Comparison of ENCODE assay signal across 17 cellular contexts in genomic region chr16:23957287-23957686, GRCh38.
A peak's percentile ranks its signal among the peaks of the same experiment; 100 is the strongest.
DNase-seq lines count a peak whose midpoint lies in the region; ATAC-seq and TF ChIP-seq lines count a peak whose summit lies in the region.
"Had no signal": no experiment of that assay in that cellular context is flagged by ENCODE, and none has a peak within 500 bp of the region (broad histone marks: within the 10 kb centered on the region; RNA-seq: fewer than 3 reads in every experiment).

No MANE protein-coding gene starts in this region.

- DNase-seq in activated CD4-positive, alpha-beta memory T cell treated with anti-CD3 and anti-CD28 coated beads for 36 hours: no peak
- DNase-seq in activated CD4-positive, alpha-beta memory T cell treated with anti-CD3 and anti-CD28 coated beads, Interleukin-2, amount 10 ng/mL, durations not matched to agents 7 days and 5 days: no peak
- no peak for DNase-seq in CD8-positive, alpha-beta T cell
- no peak for DNase-seq in activated naive CD8-positive, alpha-beta T cell treated with anti-CD3 and anti-CD28 coated beads for 36 hours
- DNase-seq in NCI-H128 (lab: John Stamatoyannopoulos, UW; ENCODE audit: unreplicated experiment) (no peak), foreskin fibroblast (no peak)
- DNase-seq in stimulated activated effector memory CD8-positive, alpha-beta T cell treated with anti-CD3 and anti-CD28 coated beads, Interleukin-12 subunit alpha, Interleukin-12 subunit beta, amount 100 ng/mL, for 72 hours (ENCODE audit: low spot score in 2 of 2): no peak
- DNase-seq: 8988T, GF-D8, HCEC 1CT, IMR-90, NCI-H146, NCI-H2227 treated with DMSO at 0.1 percent for 48 hours, NCI-H526 treated with DMSO at 0.1 percent for 48 hours, PC-3 had no signal

- no peaks in the 10 kb centered on the region for H3K27me3 Mint-ChIP-seq in activated CD4-positive, alpha-beta memory T cell treated with anti-CD3 and anti-CD28 coated beads for 36 hours
- no peaks in the 10 kb centered on the region for H3K27me3 Mint-ChIP-seq in activated CD4-positive, alpha-beta memory T cell treated with anti-CD3 and anti-CD28 coated beads, Interleukin-2, amount 10 ng/mL, durations not matched to agents 7 days and 5 days
- H3K27me3 Mint-ChIP-seq in CD8-positive, alpha-beta T cell (ENCODE audit: low read depth): no peaks in the 10 kb centered on the region
- no peaks in the 10 kb centered on the region for H3K27me3 Mint-ChIP-seq in activated naive CD8-positive, alpha-beta T cell treated with anti-CD3 and anti-CD28 coated beads for 36 hours

- no peak overlapping the region for H3K4me3 ChIP-seq in CD8-positive, alpha-beta T cell (ENCODE audit: low read depth, low read length)
- H3K4me3 ChIP-seq in neutrophil (ENCODE audit: low read depth in 1 of 2, low read length in 1 of 2): no peak overlapping the region
- H3K4me3 ChIP-seq in foreskin fibroblast (ENCODE audit: low read depth in 1 of 2, low read length in 2 of 2): no peak overlapping the region

- no peaks in the 10 kb centered on the region for H3K36me3 Mint-ChIP-seq in activated CD4-positive, alpha-beta memory T cell treated with anti-CD3 and anti-CD28 coated beads for 36 hours
- H3K36me3 Mint-ChIP-seq in activated CD4-positive, alpha-beta memory T cell treated with anti-CD3 and anti-CD28 coated beads, Interleukin-2, amount 10 ng/mL, durations not matched to agents 7 days and 5 days (ENCODE audit: low read depth): peaks cover 12% of the 10 kb centered on the region
- H3K36me3 Mint-ChIP-seq in CD8-positive, alpha-beta T cell: no peaks in the 10 kb centered on the region
- H3K36me3 Mint-ChIP-seq in activated naive CD8-positive, alpha-beta T cell treated with anti-CD3 and anti-CD28 coated beads for 36 hours: peaks cover 38% of the 10 kb centered on the region
- H3K36me3 Mint-ChIP-seq in stimulated activated effector memory CD8-positive, alpha-beta T cell treated with anti-CD3 and anti-CD28 coated beads, Interleukin-12 subunit alpha, Interleukin-12 subunit beta, amount 100 ng/mL, for 72 hours: peaks cover 11% of the 10 kb centered on the region

- H3K4me1 ChIP-seq in CD8-positive, alpha-beta T cell (ENCODE audit: insufficient read depth, low read length): peaks cover 61% of the 10 kb centered on the region
- H3K4me1 ChIP-seq in neutrophil (ENCODE audit: control insufficient read depth in 1 of 2, insufficient read depth in 1 of 2, low read depth in 1 of 2, low read length in 1 of 2): peaks cover 40 to 44% of the 10 kb centered on the region in 2 experiments

- intact Hi-C loops in activated CD4-positive, alpha-beta memory T cell treated with anti-CD3 and anti-CD28 coated beads for 36 hours (cut with micrococcal nuclease): no loop called here
- intact Hi-C loops in CD8-positive, alpha-beta T cell (cut with DNase I, micrococcal nuclease): loop anchor here in 1 of 2 experiments (5.0 kb wide), 1 partner anchor 35 kb away; no protein-coding TSS in a partner anchor

- peak overlapping the region; percentile 32 for H3K27ac Mint-ChIP-seq in activated CD4-positive, alpha-beta memory T cell treated with anti-CD3 and anti-CD28 coated beads for 36 hours
- H3K27ac Mint-ChIP-seq in activated CD4-positive, alpha-beta memory T cell treated with anti-CD3 and anti-CD28 coated beads, Interleukin-2, amount 10 ng/mL, durations not matched to agents 7 days and 5 days: no peak overlapping the region
- H3K27ac Mint-ChIP-seq in CD8-positive, alpha-beta T cell: peak overlapping the region; percentile 69
- H3K27ac Mint-ChIP-seq in activated naive CD8-positive, alpha-beta T cell treated with anti-CD3 and anti-CD28 coated beads for 36 hours: peak overlapping the region; percentile 73
- H3K27ac Mint-ChIP-seq in stimulated activated effector memory CD8-positive, alpha-beta T cell treated with anti-CD3 and anti-CD28 coated beads, Interleukin-12 subunit alpha, Interleukin-12 subunit beta, amount 100 ng/mL, for 72 hours: no peak overlapping the region

- H3K4me3 Mint-ChIP-seq in activated CD4-positive, alpha-beta memory T cell treated with anti-CD3 and anti-CD28 coated beads for 36 hours: no peak overlapping the region
- no peak overlapping the region for H3K4me3 Mint-ChIP-seq in activated CD4-positive, alpha-beta memory T cell treated with anti-CD3 and anti-CD28 coated beads, Interleukin-2, amount 10 ng/mL, durations not matched to agents 7 days and 5 days
- no peak overlapping the region for H3K4me3 Mint-ChIP-seq in CD8-positive, alpha-beta T cell
- no peak overlapping the region for H3K4me3 Mint-ChIP-seq in activated naive CD8-positive, alpha-beta T cell treated with anti-CD3 and anti-CD28 coated beads for 36 hours
- no peak overlapping the region for H3K4me3 Mint-ChIP-seq in stimulated activated effector memory CD8-positive, alpha-beta T cell treated with anti-CD3 and anti-CD28 coated beads, Interleukin-12 subunit alpha, Interleukin-12 subunit beta, amount 100 ng/mL, for 72 hours

- no peaks in the 10 kb centered on the region for H3K9me3 ChIP-seq in CD8-positive, alpha-beta T cell (ENCODE audit: low read length)
- H3K9me3 ChIP-seq in neutrophil: no peaks in the 10 kb centered on the region

- no peak overlapping the region for H3K27ac ChIP-seq in CD8-positive, alpha-beta T cell (ENCODE audit: low read depth, low read length)
- H3K27ac ChIP-seq in neutrophil: peak overlapping the region; percentile 1
- H3K27ac ChIP-seq: C4-2B had no signal

- POLR2A ChIA-PET in activated CD4-positive, alpha-beta memory T cell treated with anti-CD3 and anti-CD28 coated beads for 36 hours (lab: Charles Lee): interaction anchor here (1.4 kb wide), 1 partner anchor 13 kb away, joined by 3 read pairs; no protein-coding TSS in a partner anchor
- POLR2A ChIA-PET in activated CD4-positive, alpha-beta memory T cell treated with anti-CD3 and anti-CD28 coated beads, Interleukin-2, amount 10 ng/mL, durations not matched to agents 7 days and 5 days (lab: Charles Lee): no interaction called here
- POLR2A ChIA-PET in CD8-positive, alpha-beta T cell (lab: Charles Lee): interaction anchor here (0.7 to 1.4 kb wide), 3 partner anchors 9 to 20 kb away, joined by 3 to 4 read pairs (median 4); no protein-coding TSS in a partner anchor

- no peak for ATAC-seq in CD8-positive, alpha-beta T cell
- ATAC-seq in stimulated activated effector memory CD8-positive, alpha-beta T cell treated with anti-CD3 and anti-CD28 coated beads, Interleukin-12 subunit alpha, Interleukin-12 subunit beta, amount 100 ng/mL, for 72 hours: no peak
- ATAC-seq: PC-3 had no signal

- CTCF ChIA-PET in activated CD4-positive, alpha-beta memory T cell treated with anti-CD3 and anti-CD28 coated beads for 36 hours (lab: Charles Lee): no interaction called here
- CTCF ChIA-PET in activated CD4-positive, alpha-beta memory T cell treated with anti-CD3 and anti-CD28 coated beads, Interleukin-2, amount 10 ng/mL, durations not matched to agents 7 days and 5 days (lab: Charles Lee): interaction anchor here (1.2 kb wide), 1 partner anchor 155 kb away, joined by 7 read pairs; no protein-coding TSS in a partner anchor
- CTCF ChIA-PET in CD8-positive, alpha-beta T cell (lab: Charles Lee): interaction anchor here (0.7 to 1.5 kb wide), 4 partner anchors 56 to 80 kb away, joined by 3 to 5 read pairs (median 4); no protein-coding TSS in a partner anchor

- H3K9me3 Mint-ChIP-seq in activated CD4-positive, alpha-beta memory T cell treated with anti-CD3 and anti-CD28 coated beads for 36 hours: no peaks in the 10 kb centered on the region
- H3K9me3 Mint-ChIP-seq in activated CD4-positive, alpha-beta memory T cell treated with anti-CD3 and anti-CD28 coated beads, Interleukin-2, amount 10 ng/mL, durations not matched to agents 7 days and 5 days: no peaks in the 10 kb centered on the region
- no peaks in the 10 kb centered on the region for H3K9me3 Mint-ChIP-seq in CD8-positive, alpha-beta T cell
- H3K9me3 Mint-ChIP-seq in activated naive CD8-positive, alpha-beta T cell treated with anti-CD3 and anti-CD28 coated beads for 36 hours: no peaks in the 10 kb centered on the region
- no peaks in the 10 kb centered on the region for H3K9me3 Mint-ChIP-seq in stimulated activated effector memory CD8-positive, alpha-beta T cell treated with anti-CD3 and anti-CD28 coated beads, Interleukin-12 subunit alpha, Interleukin-12 subunit beta, amount 100 ng/mL, for 72 hours

- no peaks in the 10 kb centered on the region for H3K36me3 ChIP-seq in CD8-positive, alpha-beta T cell (ENCODE audit: insufficient read depth, low read length)
- H3K36me3 ChIP-seq in neutrophil: peaks cover 3% of the 10 kb centered on the region

- no peak for TF ChIP-seq CTCF in CD8-positive, alpha-beta T cell (IDR thresholded peaks at IDR 0.05)
- TF ChIP-seq CTCF in neutrophil (IDR thresholded peaks at IDR 0.05) (no peak), foreskin fibroblast (IDR thresholded peaks at IDR 0.05; ENCODE audit: low read depth, low read length) (no peak)

- no peaks in the 10 kb centered on the region for H3K27me3 ChIP-seq in CD8-positive, alpha-beta T cell (ENCODE audit: insufficient read depth, low read length)
- no peaks in the 10 kb centered on the region for H3K27me3 ChIP-seq in neutrophil

- H3K4me1 Mint-ChIP-seq in activated CD4-positive, alpha-beta memory T cell treated with anti-CD3 and anti-CD28 coated beads for 36 hours (ENCODE audit: low read depth): peaks cover 78% of the 10 kb centered on the region
- peaks cover 52% of the 10 kb centered on the region for H3K4me1 Mint-ChIP-seq in activated CD4-positive, alpha-beta memory T cell treated with anti-CD3 and anti-CD28 coated beads, Interleukin-2, amount 10 ng/mL, durations not matched to agents 7 days and 5 days
- H3K4me1 Mint-ChIP-seq in CD8-positive, alpha-beta T cell (ENCODE audit: low read depth): peaks cover 86% of the 10 kb centered on the region
- peaks cover 85% of the 10 kb centered on the region for H3K4me1 Mint-ChIP-seq in activated naive CD8-positive, alpha-beta T cell treated with anti-CD3 and anti-CD28 coated beads for 36 hours
- peaks cover 65% of the 10 kb centered on the region for H3K4me1 Mint-ChIP-seq in stimulated activated effector memory CD8-positive, alpha-beta T cell treated with anti-CD3 and anti-CD28 coated beads, Interleukin-12 subunit alpha, Interleukin-12 subunit beta, amount 100 ng/mL, for 72 hours

Comparison
In these comparisons a context has a peak if more than half of its experiments do, and no peak if none do; other contexts are left out.
1. H3K27ac Mint-ChIP-seq: peak in activated CD4-positive, alpha-beta memory T cell treated with anti-CD3 and anti-CD28 coated beads for 36 hours (single experiment), CD8-positive, alpha-beta T cell (single experiment) and activated naive CD8-positive, alpha-beta T cell treated with anti-CD3 and anti-CD28 coated beads for 36 hours (single experiment); none in activated CD4-positive, alpha-beta memory T cell treated with anti-CD3 and anti-CD28 coated beads, Interleukin-2, amount 10 ng/mL, durations not matched to agents 7 days and 5 days (single experiment) and stimulated activated effector memory CD8-positive, alpha-beta T cell treated with anti-CD3 and anti-CD28 coated beads, Interleukin-12 subunit alpha, Interleukin-12 subunit beta, amount 100 ng/mL, for 72 hours (single experiment).